ENCODE assay signal across 32 cellular contexts in genomic region chr11:10896493-10896892, GRCh38.
"Had no signal": no experiment of that assay in that cellular context is flagged by ENCODE, and none has a peak within 500 bp of the region (broad histone marks: within the 10 kb centered on the region; RNA-seq: fewer than 3 reads in every experiment).

No MANE protein-coding gene starts in this region.

- H3K4me1 ChIP-seq: neural progenitor cell had no signal

- H3K27ac Mint-ChIP-seq: activated naive CD4-positive, alpha-beta T cell treated with anti-CD3 and anti-CD28 coated beads for 36 hours; activated naive CD8-positive, alpha-beta T cell treated with anti-CD3 and anti-CD28 coated beads for 36 hours; activated T-helper 1 cell treated with anti-CD3 and anti-CD28 coated beads, Interleukin-12 subunit alpha, Interleukin-12 subunit beta, Interleukin-2, Interleukin-4 antibody, amounts not matched to agents 30 ng/mL and 10 ng/mL and 1 ng/mL, durations not matched to agents 14 hours and 24 hours and 36 hours; naive thymus-derived CD8-positive, alpha-beta T cell; neural progenitor cell; stimulated activated memory B cell treated with anti-CD40 and anti-IgM and Interleukin-4, amounts not matched to agents 10 μg/mL and 1 μg/mL and 100 μg/mL, for 72 hours; stimulated activated naive CD8-positive, alpha-beta T cell treated with anti-CD3 and anti-CD28 coated beads, Interleukin-15, amount 100 ng/mL, for 72 hours; T-cell had no signal

- H3K27ac ChIP-seq: adrenal gland, body of pancreas, colonic mucosa, esophagus muscularis mucosa, neural progenitor cell, parathyroid adenoma, upper lobe of left lung, vagina, VCaP had no signal

- H3K36me3 ChIP-seq: adrenal gland, colonic mucosa, esophagus muscularis mucosa, neural progenitor cell, upper lobe of left lung, vagina had no signal

- H3K27me3 Mint-ChIP-seq: activated naive CD8-positive, alpha-beta T cell treated with anti-CD3 and anti-CD28 coated beads for 36 hours; naive thymus-derived CD8-positive, alpha-beta T cell; stimulated activated memory B cell treated with anti-CD40 and anti-IgM and Interleukin-4, amounts not matched to agents 10 μg/mL and 1 μg/mL and 100 μg/mL, for 72 hours; stimulated activated naive CD8-positive, alpha-beta T cell treated with anti-CD3 and anti-CD28 coated beads, Interleukin-15, amount 100 ng/mL, for 72 hours; T-cell had no signal

- H3K4me3 Mint-ChIP-seq: activated naive CD4-positive, alpha-beta T cell treated with anti-CD3 and anti-CD28 coated beads for 36 hours; activated naive CD8-positive, alpha-beta T cell treated with anti-CD3 and anti-CD28 coated beads for 36 hours; activated T-helper 1 cell treated with anti-CD3 and anti-CD28 coated beads, Interleukin-12 subunit alpha, Interleukin-12 subunit beta, Interleukin-2, Interleukin-4 antibody, amounts not matched to agents 30 ng/mL and 10 ng/mL and 1 ng/mL, durations not matched to agents 14 hours and 24 hours and 36 hours; effector memory CD8-positive, alpha-beta T cell; naive thymus-derived CD8-positive, alpha-beta T cell; neural progenitor cell; stimulated activated memory B cell treated with anti-CD40 and anti-IgM and Interleukin-4, amounts not matched to agents 10 μg/mL and 1 μg/mL and 100 μg/mL, for 72 hours; stimulated activated naive CD8-positive, alpha-beta T cell treated with anti-CD3 and anti-CD28 coated beads, Interleukin-15, amount 100 ng/mL, for 72 hours; T-cell had no signal

- H3K9me3 Mint-ChIP-seq: activated naive CD4-positive, alpha-beta T cell treated with anti-CD3 and anti-CD28 coated beads for 36 hours; activated naive CD8-positive, alpha-beta T cell treated with anti-CD3 and anti-CD28 coated beads for 36 hours; effector memory CD8-positive, alpha-beta T cell; neural progenitor cell; T-cell had no signal

- H3K36me3 Mint-ChIP-seq: activated naive CD8-positive, alpha-beta T cell treated with anti-CD3 and anti-CD28 coated beads for 36 hours; T-cell had no signal

- H3K9me3 ChIP-seq: adrenal gland, body of pancreas, colonic mucosa, esophagus muscularis mucosa, upper lobe of left lung, vagina had no signal

- H3K4me3 ChIP-seq: adrenal gland, body of pancreas, colonic mucosa, esophagus muscularis mucosa, neural progenitor cell, upper lobe of left lung, vagina had no signal

- DNase-seq: activated CD4-positive, alpha-beta T cell treated with anti-CD3 and anti-CD28 coated beads for 4 hours; activated CD4-positive, alpha-beta T cell treated with anti-CD3 and anti-CD28 coated beads, Interleukin-2, amount 50 U/mL, for 4 hours; activated CD8-positive, alpha-beta memory T cell treated with anti-CD3 and anti-CD28 coated beads, Interleukin-2, amount 50 U/mL, for 4 hours; activated effector memory CD4-positive, alpha-beta T cell treated with anti-CD3 and anti-CD28 coated beads, Interleukin-2, amount 50 U/mL, for 16 hours; activated naive CD4-positive, alpha-beta T cell treated with anti-CD3 and anti-CD28 coated beads for 36 hours; activated naive CD8-positive, alpha-beta T cell treated with anti-CD3 and anti-CD28 coated beads for 36 hours; activated T-cell treated with anti-CD3 and anti-CD28 coated beads, Interleukin-2, amount 50 U/mL, for 1 hour; adrenal gland; aorta; body of pancreas; cerebellar nuclear complex; colonic mucosa; effector memory CD8-positive, alpha-beta T cell; glutamatergic neuron; left cardiac atrium; naive thymus-derived CD8-positive, alpha-beta T cell; occipital lobe; right cardiac atrium; stimulated activated CD4-positive, alpha-beta T cell treated with anti-CD3 and anti-CD28 coated beads, Interleukin-12 subunit alpha, Interleukin-12 subunit beta, amount 100 ng/mL, for 4 hours; stimulated activated CD4-positive, alpha-beta T cell treated with anti-CD3 and anti-CD28 coated beads, Interleukin-4, amount 100 ng/mL, for 24 hours; stimulated activated CD8-positive, alpha-beta memory T cell treated with anti-CD3 and anti-CD28 coated beads, Interleukin-4, amount 100 ng/mL, for 48 hours; stimulated activated naive CD8-positive, alpha-beta T cell treated with anti-CD3 and anti-CD28 coated beads, Interleukin-15, amount 100 ng/mL, for 72 hours; substantia nigra; T-cell; upper lobe of left lung had no signal

- H3K27me3 ChIP-seq: adrenal gland, body of pancreas, colonic mucosa, esophagus muscularis mucosa, neural progenitor cell, upper lobe of left lung, vagina had no signal
